ENCODE assay signal across 20 cellular contexts in genomic region chr1:230816018-230816417, GRCh38.
"Had no signal": no experiment of that assay in that cellular context is flagged by ENCODE, and none has a peak within 500 bp of the region (broad histone marks: within the 10 kb centered on the region; RNA-seq: fewer than 3 reads in every experiment).

No MANE protein-coding gene starts in this region.

- H3K9me3 ChIP-seq: ovary had no signal

- DNase-seq: activated B cell treated with CpG ODN at 0.5 μM for 24 hours; activated CD4-positive, alpha-beta memory T cell treated with anti-CD3 and anti-CD28 coated beads, Interleukin-2, amount 10 ng/mL, durations not matched to agents 7 days and 5 days; activated CD4-positive, alpha-beta T cell treated with anti-CD3 and anti-CD28 coated beads for 4 hours; activated CD8-positive, alpha-beta memory T cell treated with anti-CD3 and anti-CD28 coated beads, Interleukin-2, amount 10 ng/mL, durations not matched to agents 7 days and 5 days; activated gamma-delta T cell treated with Interleukin-2 at 50 U/mL for 16 hours; aorta; caudate nucleus; effector memory CD4-positive, alpha-beta T cell; hippocampal formation; midbrain; ovary; right lobe of liver; stimulated activated CD4-positive, alpha-beta T cell treated with anti-CD3 and anti-CD28 coated beads, Interleukin-1b, Interleukin-23, amount 100 ng/mL, for 48 hours; T-helper 17 cell; transverse colon had no signal

- H3K4me1 ChIP-seq: right lobe of liver, suprapubic skin, transverse colon had no signal

- H3K36me3 ChIP-seq: ovary, right lobe of liver, suprapubic skin, transverse colon had no signal

- H3K27ac ChIP-seq: ovary, right lobe of liver, skin epidermis, suprapubic skin, transverse colon had no signal

- ATAC-seq: activated CD8-positive, alpha-beta memory T cell treated with anti-CD3 and anti-CD28 coated beads, Interleukin-2, amount 10 ng/mL, durations not matched to agents 7 days and 5 days; activated naive CD4-positive, alpha-beta T cell treated with anti-CD3 and anti-CD28 coated beads, Interleukin-2, amount 50 U/mL, for 72 hours; esophagus mucosa; natural killer cell treated with Interleukin-12 subunit alpha and Interleukin-12 subunit beta and Interleukin-15 and Interleukin-18, amount 100 ng/mL, for 72 hours; right lobe of liver; T-helper 17 cell had no signal

- H3K4me3 ChIP-seq: ovary, right lobe of liver, skin epidermis, suprapubic skin, transverse colon had no signal

- H3K27me3 ChIP-seq: ovary, right lobe of liver, suprapubic skin, transverse colon had no signal
